24 cellular contexts compared by ENCODE assay signal in the genomic region with DNA sequence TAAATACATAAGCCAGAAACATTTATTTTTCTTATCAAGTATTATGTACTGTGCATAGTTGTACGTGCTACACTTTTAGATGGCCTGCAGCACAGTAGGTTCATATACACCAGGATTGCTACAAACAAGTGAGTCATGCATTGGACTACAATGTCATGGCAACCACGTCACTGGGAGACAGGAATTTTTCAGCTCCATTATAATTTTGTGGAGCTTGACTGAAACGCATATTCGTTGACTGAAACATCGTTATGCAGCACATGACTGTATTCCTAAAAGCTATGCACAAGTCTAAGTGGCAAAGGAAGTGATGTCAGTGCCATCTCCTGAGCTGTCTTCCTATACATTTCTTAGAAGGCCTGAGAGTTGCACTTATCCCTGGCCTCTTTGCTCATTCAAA.
"Had no signal": no experiment of that assay in that cellular context is flagged by ENCODE, and none has a peak within 500 bp of the region (broad histone marks: within the 10 kb centered on the region; RNA-seq: fewer than 3 reads in every experiment).

No MANE protein-coding gene starts in this region.

- H3K36me3 Mint-ChIP-seq: activated CD8-positive, alpha-beta memory T cell treated with anti-CD3 and anti-CD28 coated beads, Interleukin-2, amount 10 ng/mL, durations not matched to agents 7 days and 5 days; activated naive CD8-positive, alpha-beta T cell treated with anti-CD3 and anti-CD28 coated beads for 36 hours had no signal

- H3K27ac Mint-ChIP-seq: activated CD4-positive, alpha-beta memory T cell treated with anti-CD3 and anti-CD28 coated beads, Interleukin-2, amount 10 ng/mL, durations not matched to agents 7 days and 5 days; activated CD8-positive, alpha-beta memory T cell treated with anti-CD3 and anti-CD28 coated beads, Interleukin-2, amount 10 ng/mL, durations not matched to agents 7 days and 5 days; activated naive CD8-positive, alpha-beta T cell treated with anti-CD3 and anti-CD28 coated beads for 36 hours; activated T-helper 17 cell treated with anti-CD3 and anti-CD28 coated beads, Interleukin-2, amount 50 U/mL, for 72 hours; endodermal cell; progenitor cell of endocrine pancreas; stimulated activated naive CD8-positive, alpha-beta T cell treated with anti-CD3 and anti-CD28 coated beads, Interleukin-15, Interleukin-2, amounts not matched to agents 100 ng/mL and 50 ng/mL, for 24 hours had no signal

- H3K27me3 Mint-ChIP-seq: activated CD4-positive, alpha-beta memory T cell treated with anti-CD3 and anti-CD28 coated beads, Interleukin-2, amount 10 ng/mL, durations not matched to agents 7 days and 5 days; activated CD8-positive, alpha-beta memory T cell treated with anti-CD3 and anti-CD28 coated beads, Interleukin-2, amount 10 ng/mL, durations not matched to agents 7 days and 5 days; activated naive CD8-positive, alpha-beta T cell treated with anti-CD3 and anti-CD28 coated beads for 36 hours; activated T-helper 17 cell treated with anti-CD3 and anti-CD28 coated beads, Interleukin-2, amount 50 U/mL, for 72 hours; progenitor cell of endocrine pancreas; stimulated activated naive CD8-positive, alpha-beta T cell treated with anti-CD3 and anti-CD28 coated beads, Interleukin-15, Interleukin-2, amounts not matched to agents 100 ng/mL and 50 ng/mL, for 24 hours had no signal

- ATAC-seq: activated CD8-positive, alpha-beta memory T cell treated with anti-CD3 and anti-CD28 coated beads, Interleukin-2, amount 10 ng/mL, durations not matched to agents 7 days and 5 days; activated T-helper 17 cell treated with anti-CD3 and anti-CD28 coated beads, Interleukin-2, amount 50 U/mL, for 72 hours; body of pancreas; foreskin keratinocyte; right cardiac atrium had no signal

- DNase-seq: activated CD4-positive, alpha-beta memory T cell treated with anti-CD3 and anti-CD28 coated beads, Interleukin-2, amount 10 ng/mL, durations not matched to agents 7 days and 5 days; activated CD4-positive, alpha-beta T cell treated with anti-CD3 and anti-CD28 coated beads for 48 hours; activated CD4-positive, CD25-positive, alpha-beta regulatory T cell; activated CD8-positive, alpha-beta memory T cell treated with anti-CD3 and anti-CD28 coated beads, Interleukin-2, amount 10 ng/mL, durations not matched to agents 7 days and 5 days; activated naive CD4-positive, alpha-beta T cell; activated naive CD8-positive, alpha-beta T cell treated with anti-CD3 and anti-CD28 coated beads for 36 hours; amniotic stem cell; body of pancreas; central memory CD4-positive, alpha-beta T cell; dorsolateral prefrontal cortex; endodermal cell; left ventricle myocardium inferior; mammary epithelial cell; right cardiac atrium; stimulated activated CD4-positive, alpha-beta T cell treated with anti-CD3 and anti-CD28 coated beads, Interleukin-15, amount 100 ng/mL, for 24 hours; stimulated activated CD4-positive, alpha-beta T cell treated with anti-CD3 and anti-CD28 coated beads, Interleukin-2, amount 100 ng/mL, for 48 hours; T-helper 1 cell; T-helper 9 cell had no signal

- H3K27ac ChIP-seq: body of pancreas, dorsolateral prefrontal cortex, foreskin keratinocyte, left ventricle myocardium inferior, skin epidermis, suprapubic skin had no signal

- H3K4me3 Mint-ChIP-seq: activated CD4-positive, alpha-beta memory T cell treated with anti-CD3 and anti-CD28 coated beads, Interleukin-2, amount 10 ng/mL, durations not matched to agents 7 days and 5 days; activated CD8-positive, alpha-beta memory T cell treated with anti-CD3 and anti-CD28 coated beads, Interleukin-2, amount 10 ng/mL, durations not matched to agents 7 days and 5 days; activated naive CD8-positive, alpha-beta T cell treated with anti-CD3 and anti-CD28 coated beads for 36 hours; activated T-helper 17 cell treated with anti-CD3 and anti-CD28 coated beads, Interleukin-2, amount 50 U/mL, for 72 hours; endodermal cell; stimulated activated naive CD8-positive, alpha-beta T cell treated with anti-CD3 and anti-CD28 coated beads, Interleukin-15, Interleukin-2, amounts not matched to agents 100 ng/mL and 50 ng/mL, for 24 hours had no signal

- H3K36me3 ChIP-seq: left ventricle myocardium inferior, suprapubic skin had no signal

- H3K9me3 ChIP-seq: body of pancreas, left ventricle myocardium inferior, suprapubic skin had no signal

- H3K4me1 Mint-ChIP-seq: activated CD4-positive, alpha-beta memory T cell treated with anti-CD3 and anti-CD28 coated beads, Interleukin-2, amount 10 ng/mL, durations not matched to agents 7 days and 5 days; activated CD8-positive, alpha-beta memory T cell treated with anti-CD3 and anti-CD28 coated beads, Interleukin-2, amount 10 ng/mL, durations not matched to agents 7 days and 5 days; activated naive CD8-positive, alpha-beta T cell treated with anti-CD3 and anti-CD28 coated beads for 36 hours; activated T-helper 17 cell treated with anti-CD3 and anti-CD28 coated beads, Interleukin-2, amount 50 U/mL, for 72 hours had no signal

- H3K4me3 ChIP-seq: body of pancreas, dorsolateral prefrontal cortex, left ventricle myocardium inferior, skin epidermis, suprapubic skin had no signal

- H3K27me3 ChIP-seq: body of pancreas, foreskin keratinocyte, suprapubic skin had no signal

- H3K4me1 ChIP-seq: body of pancreas, foreskin keratinocyte, left ventricle myocardium inferior, suprapubic skin had no signal

- H3K9me3 Mint-ChIP-seq: activated CD4-positive, alpha-beta memory T cell treated with anti-CD3 and anti-CD28 coated beads, Interleukin-2, amount 10 ng/mL, durations not matched to agents 7 days and 5 days; endodermal cell; stimulated activated naive CD8-positive, alpha-beta T cell treated with anti-CD3 and anti-CD28 coated beads, Interleukin-15, Interleukin-2, amounts not matched to agents 100 ng/mL and 50 ng/mL, for 24 hours had no signal
